Comparison of ENCODE assay signal across 12 cellular contexts in genomic region chrX:23344208-23344903, GRCh38. TPM values are rescaled to one million over a fixed set of nuclear protein-coding genes. Genes with fewer than 3 reads are reported as not detected.
"Had no signal": no experiment of that assay in that cellular context is flagged by ENCODE, and none has a peak within 500 bp of the region (broad histone marks: within the 10 kb centered on the region; RNA-seq: fewer than 3 reads in every experiment).

No MANE protein-coding gene starts in this region.

- H3K36me3 Mint-ChIP-seq: activated CD4-positive, alpha-beta memory T cell treated with anti-CD3 and anti-CD28 coated beads for 36 hours; activated naive CD8-positive, alpha-beta T cell treated with anti-CD3 and anti-CD28 coated beads, Interleukin-2, amount 10 ng/mL, durations not matched to agents 7 days and 5 days; naive thymus-derived CD4-positive, alpha-beta T cell had no signal

- DNase-seq: activated CD4-positive, alpha-beta memory T cell treated with anti-CD3 and anti-CD28 coated beads for 36 hours; activated naive CD8-positive, alpha-beta T cell treated with anti-CD3 and anti-CD28 coated beads, Interleukin-2, amount 10 ng/mL, durations not matched to agents 7 days and 5 days; aorta; colonic mucosa; effector CD4-positive, alpha-beta T cell; gastrocnemius medialis; naive thymus-derived CD4-positive, alpha-beta T cell; small intestine; tibial artery had no signal

- H3K27ac Mint-ChIP-seq: activated CD4-positive, alpha-beta memory T cell treated with anti-CD3 and anti-CD28 coated beads for 36 hours; activated naive CD8-positive, alpha-beta T cell treated with anti-CD3 and anti-CD28 coated beads, Interleukin-2, amount 10 ng/mL, durations not matched to agents 7 days and 5 days; naive thymus-derived CD4-positive, alpha-beta T cell had no signal

- ATAC-seq: gastrocnemius medialis; naive thymus-derived CD4-positive, alpha-beta T cell had no signal

- H3K27ac ChIP-seq: colonic mucosa, gastrocnemius medialis, neutrophil, right atrium auricular region, tibial artery had no signal

- FAIRE-seq: small intestine had no signal

- H3K9me3 Mint-ChIP-seq: activated CD4-positive, alpha-beta memory T cell treated with anti-CD3 and anti-CD28 coated beads for 36 hours; activated naive CD8-positive, alpha-beta T cell treated with anti-CD3 and anti-CD28 coated beads, Interleukin-2, amount 10 ng/mL, durations not matched to agents 7 days and 5 days had no signal

- H3K9me3 ChIP-seq: colonic mucosa, gastrocnemius medialis, neutrophil, right atrium auricular region, tibial artery had no signal

- H3K4me3 ChIP-seq: colonic mucosa, gastrocnemius medialis, lung, right atrium auricular region, tibial artery had no signal

- H3K27me3 ChIP-seq: colonic mucosa, neutrophil, tibial artery had no signal

- H3K4me1 ChIP-seq: colonic mucosa, gastrocnemius medialis, right atrium auricular region had no signal

- H3K36me3 ChIP-seq: colonic mucosa, gastrocnemius medialis, neutrophil, right atrium auricular region, tibial artery had no signal

- H3K4me3 Mint-ChIP-seq: activated CD4-positive, alpha-beta memory T cell treated with anti-CD3 and anti-CD28 coated beads for 36 hours; activated naive CD8-positive, alpha-beta T cell treated with anti-CD3 and anti-CD28 coated beads, Interleukin-2, amount 10 ng/mL, durations not matched to agents 7 days and 5 days; naive thymus-derived CD4-positive, alpha-beta T cell had no signal

- H3K4me1 Mint-ChIP-seq: activated naive CD8-positive, alpha-beta T cell treated with anti-CD3 and anti-CD28 coated beads, Interleukin-2, amount 10 ng/mL, durations not matched to agents 7 days and 5 days; naive thymus-derived CD4-positive, alpha-beta T cell had no signal

RNA-seq across cellular contexts. Expression of gene PTCHD1, which starts 9.7 kb away (rescaled TPM):
- total RNA-seq: activated CD4-positive, alpha-beta memory T cell treated with anti-CD3 and anti-CD28 coated beads for 36 hours; activated naive CD8-positive, alpha-beta T cell treated with anti-CD3 and anti-CD28 coated beads, Interleukin-2, amount 10 ng/mL, durations not matched to agents 7 days and 5 days; naive thymus-derived CD4-positive, alpha-beta T cell had no signal
- polyA plus RNA-seq: naive thymus-derived CD4-positive, alpha-beta T cell had no signal
